In the genomic region with DNA sequence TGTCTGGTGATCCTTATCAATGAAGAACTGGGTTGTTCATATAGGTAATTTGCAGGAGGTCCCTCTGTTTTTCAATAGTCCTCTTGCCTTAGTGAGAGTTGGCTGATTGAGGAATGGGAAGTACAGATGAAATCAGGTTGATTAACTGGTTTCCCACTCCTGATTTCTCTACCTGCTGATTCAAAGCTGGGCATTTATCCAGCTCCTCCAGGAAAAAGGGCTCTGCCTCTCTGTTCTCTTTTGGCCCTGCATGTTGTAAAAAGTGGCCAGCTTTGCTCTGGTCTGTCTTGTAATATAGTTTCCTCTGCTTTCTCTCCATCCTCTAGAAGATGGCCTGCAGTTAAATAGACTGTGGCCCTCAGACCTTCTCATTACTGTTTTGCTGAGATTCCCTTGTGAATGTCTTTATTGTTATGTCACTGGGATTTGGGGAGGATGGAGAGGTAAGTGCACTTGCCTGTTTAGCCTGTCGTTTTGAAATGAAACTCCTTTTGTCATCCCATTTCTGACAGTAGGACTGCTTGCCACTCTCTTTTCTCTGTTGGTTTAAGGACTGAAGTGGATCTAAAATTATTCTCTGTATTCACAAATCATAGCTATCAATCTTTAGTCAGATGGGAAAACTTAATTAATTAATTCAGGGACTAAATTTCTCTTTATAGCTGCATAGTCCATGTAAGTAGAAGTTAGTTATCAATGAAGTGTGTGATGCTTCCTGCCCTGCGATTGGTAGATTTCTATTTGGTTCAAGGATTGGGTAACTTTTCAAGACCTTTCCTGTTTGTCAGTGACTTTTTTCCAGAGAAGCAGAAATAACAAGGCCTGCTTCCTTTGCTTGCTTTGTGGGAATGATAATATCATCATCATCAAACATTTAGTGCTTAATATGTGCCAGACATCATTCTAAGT, we compare ENCODE assay signal across 2 cellular contexts.
TF ChIP-seq lines count a peak whose summit lies in the region.

No MANE protein-coding gene starts in this region.

TF ChIP-seq in IMR-90, 13 proteins besides CTCF, POLR2A, EP300 and RAD21:
- TF ChIP-seq MXI1 (IDR thresholded peaks at IDR 0.05; ENCODE audit: borderline replicate concordance, low read depth, low read length) (no peak), MAZ (IDR thresholded peaks at IDR 0.05; ENCODE audit: borderline replicate concordance, low read depth, low read length) (no peak), RFX5 (IDR thresholded peaks at IDR 0.05; ENCODE audit: low read depth, low read length) (no peak), BHLHE40 (IDR thresholded peaks at IDR 0.05; ENCODE audit: low read depth, low read length) (no peak), CHD1 (IDR thresholded peaks at IDR 0.05; ENCODE audit: low read depth, low read length) (no peak), RCOR1 (IDR thresholded peaks at IDR 0.05; ENCODE audit: insufficient replicate concordance, low read length) (no peak), SMC3 (IDR thresholded peaks at IDR 0.05; ENCODE audit: low read depth, low read length) (no peak), FOS (IDR thresholded peaks at IDR 0.05; ENCODE audit: low read depth, low read length) (no peak), MAFK (IDR thresholded peaks at IDR 0.05; ENCODE audit: low read depth, low read length) (no peak), NFE2L2 (IDR thresholded peaks at IDR 0.05; ENCODE audit: low read depth, low read length) (no peak), CEBPB (IDR thresholded peaks at IDR 0.05; ENCODE audit: low read depth, low read length) (no peak)
- TF ChIP-seq, protein P1, sequence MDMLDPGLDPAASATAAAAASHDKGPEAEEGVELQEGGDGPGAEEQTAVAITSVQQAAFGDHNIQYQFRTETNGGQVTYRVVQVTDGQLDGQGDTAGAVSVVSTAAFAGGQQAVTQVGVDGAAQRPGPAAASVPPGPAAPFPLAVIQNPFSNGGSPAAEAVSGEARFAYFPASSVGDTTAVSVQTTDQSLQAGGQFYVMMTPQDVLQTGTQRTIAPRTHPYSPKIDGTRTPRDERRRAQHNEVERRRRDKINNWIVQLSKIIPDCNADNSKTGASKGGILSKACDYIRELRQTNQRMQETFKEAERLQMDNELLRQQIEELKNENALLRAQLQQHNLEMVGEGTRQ (IDR thresholded peaks at IDR 0.05; ENCODE audit: low read depth, low read length) = no peak

TF ChIP-seq in GM12878, 131 proteins besides CTCF, POLR2A, EP300 and RAD21:
- TF ChIP-seq CHD1 (IDR thresholded peaks at IDR 0.05; ENCODE audit: low read depth, low read length) (no peak), YBX1 (IDR thresholded peaks at IDR 0.05) (no peak), CREB1 (IDR thresholded peaks at IDR 0.05; ENCODE audit: low read depth) (no peak)
